In the genomic region with DNA sequence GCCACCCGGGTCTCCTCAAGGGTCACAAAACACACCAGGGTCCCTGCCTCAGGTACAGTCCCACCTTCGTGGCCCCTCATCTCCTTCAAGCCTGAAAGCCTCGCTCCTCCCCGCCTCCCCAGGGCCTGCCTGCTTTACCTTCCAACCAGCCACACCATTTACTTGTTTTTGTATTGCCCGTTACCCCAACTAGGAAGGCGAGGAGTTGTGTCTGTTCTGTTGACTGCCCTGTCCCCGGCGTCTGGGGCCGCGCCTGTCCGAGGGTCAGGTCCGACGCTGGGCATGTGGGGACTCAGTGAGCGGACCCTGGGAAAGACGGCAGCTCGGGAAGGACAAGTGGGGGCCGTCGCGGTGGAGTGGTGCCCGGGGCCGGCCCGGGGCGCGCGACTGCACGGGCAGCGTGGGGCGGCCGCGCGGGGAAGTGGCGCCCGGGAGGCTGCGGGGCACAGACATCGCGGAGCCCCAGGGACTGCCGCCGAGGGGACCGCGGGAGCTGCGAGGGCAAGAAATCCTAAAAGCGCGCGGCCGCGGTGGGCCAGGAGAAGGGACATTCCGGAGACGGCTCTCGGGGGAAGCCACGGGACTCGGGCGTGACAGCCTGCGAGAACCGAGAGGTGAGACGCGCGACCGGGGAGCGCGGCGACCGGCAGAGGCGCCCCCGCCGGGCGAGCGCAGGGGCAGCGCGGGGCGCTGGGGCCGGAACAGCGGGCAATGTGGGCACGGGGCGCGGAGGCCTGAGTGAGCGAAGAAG, we compare ENCODE assay signal across 1 cellular context.
TF ChIP-seq lines count a peak whose summit lies in the region.

No MANE protein-coding gene starts in this region.

TF ChIP-seq in K562, 482 proteins besides CTCF, POLR2A, EP300 and RAD21 (continued from another document and continues in another):
- TF ChIP-seq ZC3H4 (CRISPR knock-in tag; IDR thresholded peaks at IDR 0.05; ENCODE audit: borderline replicate concordance) (no peak), KDM1A (IDR thresholded peaks at IDR 0.05) (no peak), SMAD3 (CRISPR knock-in tag; conservative IDR thresholded peaks at IDR 0.05) (no peak), ZFPM2 (CRISPR knock-in tag; IDR thresholded peaks at IDR 0.05) (no peak), NR3C1 (CRISPR knock-in tag; IDR thresholded peaks at IDR 0.05) (no peak), EHMT2 (IDR thresholded peaks at IDR 0.05) (no peak), DACH1 (IDR thresholded peaks at IDR 0.05; ENCODE audit: partially characterized antibody) (no peak), ZC3H8 (IDR thresholded peaks at IDR 0.05) (no peak), CBX3 (IDR thresholded peaks at IDR 0.05; ENCODE audit: borderline replicate concordance in 1 of 2, low read length in 2 of 2) (no peak), CHCHD3 (CRISPR knock-in tag; IDR thresholded peaks at IDR 0.05) (no peak), NFIX (CRISPR knock-in tag; IDR thresholded peaks at IDR 0.05; ENCODE audit: low read depth) (no peak), L3MBTL2 (IDR thresholded peaks at IDR 0.05) (peak; percentile 50), LCOR (CRISPR knock-in tag; IDR thresholded peaks at IDR 0.05) (no peak), THRAP3 (IDR thresholded peaks at IDR 0.05; ENCODE audit: borderline replicate concordance) (no peak), E2F3 (CRISPR knock-in tag; IDR thresholded peaks at IDR 0.05) (no peak), GABPB1 (CRISPR knock-in tag; IDR thresholded peaks at IDR 0.05) (no peak), SIN3B (IDR thresholded peaks at IDR 0.05; ENCODE audit: low read depth) (no peak), EP400 (IDR thresholded peaks at IDR 0.05) (no peak), NCOA6 (IDR thresholded peaks at IDR 0.05) (peak; percentile 35; the same call in 1 of the 2 replicates), ZNF551 (CRISPR knock-in tag; IDR thresholded peaks at IDR 0.05) (no peak), ADNP (tag; IDR thresholded peaks at IDR 0.05) (no peak), NR2C1 (IDR thresholded peaks at IDR 0.05) (no peak), NR2C1 (tag; IDR thresholded peaks at IDR 0.05) (no peak), MAFK (IDR thresholded peaks at IDR 0.05; ENCODE audit: low read length) (no peak), MYC (IDR thresholded peaks at IDR 0.05; ENCODE audit: low read depth, low read length) (0 out of 2 replicates have a peak, but pooled peaks have one; percentile 13), MYC (CRISPR knock-in tag; IDR thresholded peaks at IDR 0.05; ENCODE audit: borderline replicate concordance, low read depth) (no peak), ZNF75A (CRISPR knock-in tag; IDR thresholded peaks at IDR 0.05) (no peak), LEF1 (IDR thresholded peaks at IDR 0.05) (no peak), SRF (CRISPR knock-in tag; IDR thresholded peaks at IDR 0.05) (no peak), ZNF140 (CRISPR knock-in tag; IDR thresholded peaks at IDR 0.05) (no peak), HOXB6 (CRISPR knock-in tag; IDR thresholded peaks at IDR 0.05; ENCODE audit: borderline replicate concordance) (no peak), TCF7 (IDR thresholded peaks at IDR 0.05; ENCODE audit: borderline replicate concordance) (no peak), SRSF1 (IDR thresholded peaks at IDR 0.05; ENCODE audit: low read depth, low read length) (no peak)
- TF ChIP-seq, protein P1, sequence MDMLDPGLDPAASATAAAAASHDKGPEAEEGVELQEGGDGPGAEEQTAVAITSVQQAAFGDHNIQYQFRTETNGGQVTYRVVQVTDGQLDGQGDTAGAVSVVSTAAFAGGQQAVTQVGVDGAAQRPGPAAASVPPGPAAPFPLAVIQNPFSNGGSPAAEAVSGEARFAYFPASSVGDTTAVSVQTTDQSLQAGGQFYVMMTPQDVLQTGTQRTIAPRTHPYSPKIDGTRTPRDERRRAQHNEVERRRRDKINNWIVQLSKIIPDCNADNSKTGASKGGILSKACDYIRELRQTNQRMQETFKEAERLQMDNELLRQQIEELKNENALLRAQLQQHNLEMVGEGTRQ (CRISPR knock-in tag; IDR thresholded peaks at IDR 0.05) = no peak
- TF ChIP-seq, protein P2, sequence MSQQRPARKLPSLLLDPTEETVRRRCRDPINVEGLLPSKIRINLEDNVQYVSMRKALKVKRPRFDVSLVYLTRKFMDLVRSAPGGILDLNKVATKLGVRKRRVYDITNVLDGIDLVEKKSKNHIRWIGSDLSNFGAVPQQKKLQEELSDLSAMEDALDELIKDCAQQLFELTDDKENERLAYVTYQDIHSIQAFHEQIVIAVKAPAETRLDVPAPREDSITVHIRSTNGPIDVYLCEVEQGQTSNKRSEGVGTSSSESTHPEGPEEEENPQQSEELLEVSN (IDR thresholded peaks at IDR 0.05; ENCODE audit: borderline replicate concordance in 1 of 2, extremely low read depth in 1 of 2, insufficient read depth in 1 of 2, insufficient read length in 1 of 2, low read depth in 1 of 2, low read length in 1 of 2, poor library complexity in 1 of 2, severe bottlenecking in 1 of 2) = peak in 1 of 2 experiments; percentile 52
- TF ChIP-seq, protein P3, sequence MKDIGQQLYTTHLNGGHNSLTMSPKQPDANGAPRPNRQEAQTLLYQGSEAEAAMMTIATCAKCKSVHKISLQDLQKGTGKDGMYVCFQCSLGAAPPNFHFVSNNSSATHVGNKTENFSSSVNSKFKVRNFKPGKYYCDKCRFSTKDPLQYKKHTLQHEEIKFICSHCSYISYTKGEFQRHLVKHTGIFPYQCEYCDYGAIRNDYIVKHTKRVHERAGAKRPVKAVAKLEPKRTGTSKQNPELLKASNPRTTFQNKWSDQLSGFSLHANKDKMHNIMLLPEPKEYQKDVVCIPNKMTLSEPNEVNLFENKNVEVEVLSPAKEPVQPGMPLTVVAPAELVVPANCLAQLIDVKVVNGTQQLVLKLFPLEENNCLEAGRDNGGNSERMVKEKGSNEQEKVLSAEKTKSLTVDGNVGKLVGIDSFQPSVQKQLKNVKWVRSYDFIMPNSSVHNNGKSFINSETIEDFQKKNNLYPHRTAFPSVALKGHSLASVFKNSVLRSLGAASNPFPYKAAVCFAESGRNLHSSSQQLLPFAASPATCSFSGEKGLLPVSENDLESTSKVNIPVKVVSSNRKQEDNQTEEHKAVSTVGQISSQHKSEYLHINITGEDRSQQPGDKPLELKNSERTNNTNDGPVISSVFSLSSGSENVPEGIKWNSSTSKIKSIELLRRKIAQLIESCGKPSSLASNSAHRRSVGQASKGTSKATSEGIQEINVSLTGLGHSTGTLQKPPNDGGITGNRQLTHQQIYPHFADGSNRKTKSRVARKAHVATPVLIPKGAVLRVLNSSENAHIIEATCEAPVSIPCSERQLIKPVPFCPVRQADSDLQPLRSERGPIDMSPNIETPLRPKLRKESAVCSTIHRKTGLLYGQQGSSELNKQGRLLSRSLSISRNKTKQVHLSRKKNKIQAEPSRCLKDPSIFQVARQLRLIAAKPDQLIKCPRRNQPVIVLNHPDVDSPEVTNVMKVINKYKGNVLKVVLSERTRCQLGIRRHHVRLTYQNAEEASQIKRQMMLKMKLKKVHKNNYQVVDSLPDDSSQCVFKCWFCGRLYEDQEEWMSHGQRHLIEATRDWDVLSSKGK (CRISPR knock-in tag; IDR thresholded peaks at IDR 0.05) = no peak
- TF ChIP-seq, protein P4, sequence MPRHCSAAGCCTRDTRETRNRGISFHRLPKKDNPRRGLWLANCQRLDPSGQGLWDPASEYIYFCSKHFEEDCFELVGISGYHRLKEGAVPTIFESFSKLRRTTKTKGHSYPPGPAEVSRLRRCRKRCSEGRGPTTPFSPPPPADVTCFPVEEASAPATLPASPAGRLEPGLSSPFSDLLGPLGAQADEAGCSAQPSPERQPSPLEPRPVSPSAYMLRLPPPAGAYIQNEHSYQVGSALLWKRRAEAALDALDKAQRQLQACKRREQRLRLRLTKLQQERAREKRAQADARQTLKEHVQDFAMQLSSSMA (CRISPR knock-in tag; IDR thresholded peaks at IDR 0.05) = no peak
- TF ChIP-seq, protein P5, sequence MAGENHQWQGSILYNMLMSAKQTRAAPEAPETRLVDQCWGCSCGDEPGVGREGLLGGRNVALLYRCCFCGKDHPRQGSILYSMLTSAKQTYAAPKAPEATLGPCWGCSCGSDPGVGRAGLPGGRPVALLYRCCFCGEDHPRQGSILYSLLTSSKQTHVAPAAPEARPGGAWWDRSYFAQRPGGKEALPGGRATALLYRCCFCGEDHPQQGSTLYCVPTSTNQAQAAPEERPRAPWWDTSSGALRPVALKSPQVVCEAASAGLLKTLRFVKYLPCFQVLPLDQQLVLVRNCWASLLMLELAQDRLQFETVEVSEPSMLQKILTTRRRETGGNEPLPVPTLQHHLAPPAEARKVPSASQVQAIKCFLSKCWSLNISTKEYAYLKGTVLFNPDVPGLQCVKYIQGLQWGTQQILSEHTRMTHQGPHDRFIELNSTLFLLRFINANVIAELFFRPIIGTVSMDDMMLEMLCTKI (IDR thresholded peaks at IDR 0.05; ENCODE audit: partially characterized antibody) = no peak
- TF ChIP-seq, protein P6, sequence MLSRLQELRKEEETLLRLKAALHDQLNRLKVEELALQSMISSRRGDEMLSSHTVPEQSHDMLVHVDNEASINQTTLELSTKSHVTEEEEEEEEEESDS (CRISPR knock-in tag; IDR thresholded peaks at IDR 0.05) = no peak
- TF ChIP-seq, protein P7, sequence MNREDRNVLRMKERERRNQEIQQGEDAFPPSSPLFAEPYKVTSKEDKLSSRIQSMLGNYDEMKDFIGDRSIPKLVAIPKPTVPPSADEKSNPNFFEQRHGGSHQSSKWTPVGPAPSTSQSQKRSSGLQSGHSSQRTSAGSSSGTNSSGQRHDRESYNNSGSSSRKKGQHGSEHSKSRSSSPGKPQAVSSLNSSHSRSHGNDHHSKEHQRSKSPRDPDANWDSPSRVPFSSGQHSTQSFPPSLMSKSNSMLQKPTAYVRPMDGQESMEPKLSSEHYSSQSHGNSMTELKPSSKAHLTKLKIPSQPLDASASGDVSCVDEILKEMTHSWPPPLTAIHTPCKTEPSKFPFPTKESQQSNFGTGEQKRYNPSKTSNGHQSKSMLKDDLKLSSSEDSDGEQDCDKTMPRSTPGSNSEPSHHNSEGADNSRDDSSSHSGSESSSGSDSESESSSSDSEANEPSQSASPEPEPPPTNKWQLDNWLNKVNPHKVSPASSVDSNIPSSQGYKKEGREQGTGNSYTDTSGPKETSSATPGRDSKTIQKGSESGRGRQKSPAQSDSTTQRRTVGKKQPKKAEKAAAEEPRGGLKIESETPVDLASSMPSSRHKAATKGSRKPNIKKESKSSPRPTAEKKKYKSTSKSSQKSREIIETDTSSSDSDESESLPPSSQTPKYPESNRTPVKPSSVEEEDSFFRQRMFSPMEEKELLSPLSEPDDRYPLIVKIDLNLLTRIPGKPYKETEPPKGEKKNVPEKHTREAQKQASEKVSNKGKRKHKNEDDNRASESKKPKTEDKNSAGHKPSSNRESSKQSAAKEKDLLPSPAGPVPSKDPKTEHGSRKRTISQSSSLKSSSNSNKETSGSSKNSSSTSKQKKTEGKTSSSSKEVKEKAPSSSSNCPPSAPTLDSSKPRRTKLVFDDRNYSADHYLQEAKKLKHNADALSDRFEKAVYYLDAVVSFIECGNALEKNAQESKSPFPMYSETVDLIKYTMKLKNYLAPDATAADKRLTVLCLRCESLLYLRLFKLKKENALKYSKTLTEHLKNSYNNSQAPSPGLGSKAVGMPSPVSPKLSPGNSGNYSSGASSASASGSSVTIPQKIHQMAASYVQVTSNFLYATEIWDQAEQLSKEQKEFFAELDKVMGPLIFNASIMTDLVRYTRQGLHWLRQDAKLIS (CRISPR knock-in tag; IDR thresholded peaks at IDR 0.05) = 0 out of 2 replicates have a peak, but pooled peaks have one; percentile 51
- TF ChIP-seq, protein P8, sequence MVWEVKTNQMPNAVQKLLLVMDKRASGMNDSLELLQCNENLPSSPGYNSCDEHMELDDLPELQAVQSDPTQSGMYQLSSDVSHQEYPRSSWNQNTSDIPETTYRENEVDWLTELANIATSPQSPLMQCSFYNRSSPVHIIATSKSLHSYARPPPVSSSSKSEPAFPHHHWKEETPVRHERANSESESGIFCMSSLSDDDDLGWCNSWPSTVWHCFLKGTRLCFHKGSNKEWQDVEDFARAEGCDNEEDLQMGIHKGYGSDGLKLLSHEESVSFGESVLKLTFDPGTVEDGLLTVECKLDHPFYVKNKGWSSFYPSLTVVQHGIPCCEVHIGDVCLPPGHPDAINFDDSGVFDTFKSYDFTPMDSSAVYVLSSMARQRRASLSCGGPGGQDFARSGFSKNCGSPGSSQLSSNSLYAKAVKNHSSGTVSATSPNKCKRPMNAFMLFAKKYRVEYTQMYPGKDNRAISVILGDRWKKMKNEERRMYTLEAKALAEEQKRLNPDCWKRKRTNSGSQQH (CRISPR knock-in tag; IDR thresholded peaks at IDR 0.05) = no peak
- TF ChIP-seq, protein P9, sequence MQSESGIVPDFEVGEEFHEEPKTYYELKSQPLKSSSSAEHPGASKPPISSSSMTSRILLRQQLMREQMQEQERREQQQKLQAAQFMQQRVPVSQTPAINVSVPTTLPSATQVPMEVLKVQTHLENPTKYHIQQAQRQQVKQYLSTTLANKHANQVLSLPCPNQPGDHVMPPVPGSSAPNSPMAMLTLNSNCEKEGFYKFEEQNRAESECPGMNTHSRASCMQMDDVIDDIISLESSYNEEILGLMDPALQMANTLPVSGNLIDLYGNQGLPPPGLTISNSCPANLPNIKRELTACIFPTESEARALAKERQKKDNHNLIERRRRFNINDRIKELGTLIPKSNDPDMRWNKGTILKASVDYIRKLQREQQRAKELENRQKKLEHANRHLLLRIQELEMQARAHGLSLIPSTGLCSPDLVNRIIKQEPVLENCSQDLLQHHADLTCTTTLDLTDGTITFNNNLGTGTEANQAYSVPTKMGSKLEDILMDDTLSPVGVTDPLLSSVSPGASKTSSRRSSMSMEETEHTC (IDR thresholded peaks at IDR 0.05) = no peak
- TF ChIP-seq, protein P10, sequence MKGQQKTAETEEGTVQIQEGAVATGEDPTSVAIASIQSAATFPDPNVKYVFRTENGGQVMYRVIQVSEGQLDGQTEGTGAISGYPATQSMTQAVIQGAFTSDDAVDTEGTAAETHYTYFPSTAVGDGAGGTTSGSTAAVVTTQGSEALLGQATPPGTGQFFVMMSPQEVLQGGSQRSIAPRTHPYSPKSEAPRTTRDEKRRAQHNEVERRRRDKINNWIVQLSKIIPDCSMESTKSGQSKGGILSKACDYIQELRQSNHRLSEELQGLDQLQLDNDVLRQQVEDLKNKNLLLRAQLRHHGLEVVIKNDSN (CRISPR knock-in tag; IDR thresholded peaks at IDR 0.05) = no peak
- TF ChIP-seq, protein P11, sequence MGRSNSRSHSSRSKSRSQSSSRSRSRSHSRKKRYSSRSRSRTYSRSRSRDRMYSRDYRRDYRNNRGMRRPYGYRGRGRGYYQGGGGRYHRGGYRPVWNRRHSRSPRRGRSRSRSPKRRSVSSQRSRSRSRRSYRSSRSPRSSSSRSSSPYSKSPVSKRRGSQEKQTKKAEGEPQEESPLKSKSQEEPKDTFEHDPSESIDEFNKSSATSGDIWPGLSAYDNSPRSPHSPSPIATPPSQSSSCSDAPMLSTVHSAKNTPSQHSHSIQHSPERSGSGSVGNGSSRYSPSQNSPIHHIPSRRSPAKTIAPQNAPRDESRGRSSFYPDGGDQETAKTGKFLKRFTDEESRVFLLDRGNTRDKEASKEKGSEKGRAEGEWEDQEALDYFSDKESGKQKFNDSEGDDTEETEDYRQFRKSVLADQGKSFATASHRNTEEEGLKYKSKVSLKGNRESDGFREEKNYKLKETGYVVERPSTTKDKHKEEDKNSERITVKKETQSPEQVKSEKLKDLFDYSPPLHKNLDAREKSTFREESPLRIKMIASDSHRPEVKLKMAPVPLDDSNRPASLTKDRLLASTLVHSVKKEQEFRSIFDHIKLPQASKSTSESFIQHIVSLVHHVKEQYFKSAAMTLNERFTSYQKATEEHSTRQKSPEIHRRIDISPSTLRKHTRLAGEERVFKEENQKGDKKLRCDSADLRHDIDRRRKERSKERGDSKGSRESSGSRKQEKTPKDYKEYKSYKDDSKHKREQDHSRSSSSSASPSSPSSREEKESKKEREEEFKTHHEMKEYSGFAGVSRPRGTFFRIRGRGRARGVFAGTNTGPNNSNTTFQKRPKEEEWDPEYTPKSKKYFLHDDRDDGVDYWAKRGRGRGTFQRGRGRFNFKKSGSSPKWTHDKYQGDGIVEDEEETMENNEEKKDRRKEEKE (IDR thresholded peaks at IDR 0.05; ENCODE audit: borderline replicate concordance in 1 of 2, control insufficient read depth in 1 of 2, low read depth in 2 of 2, low read length in 1 of 2) = no peak
